1 cellular context compared by ENCODE assay signal in genomic region chr21:41706678-41707077, GRCh38.
TF ChIP-seq lines count a peak whose summit lies in the region.

No MANE protein-coding gene starts in this region.

TF ChIP-seq in HepG2, 621 proteins besides CTCF, POLR2A, EP300 and RAD21 (continued from another document and continues in another):
- TF ChIP-seq ATF4 (CRISPR knock-in tag; IDR thresholded peaks at IDR 0.05) (0 out of 4 replicates have a peak, but pooled peaks of 1 of the 2 experiments have one; percentile 37), ZBTB14 (CRISPR knock-in tag; IDR thresholded peaks at IDR 0.05) (no peak), NCOA2 (CRISPR knock-in tag; IDR thresholded peaks at IDR 0.05) (peak; percentile 77), WIZ (CRISPR knock-in tag; IDR thresholded peaks at IDR 0.05) (no peak), THRA (CRISPR knock-in tag; IDR thresholded peaks at IDR 0.05; ENCODE audit: borderline replicate concordance) (0 out of 2 replicates have a peak, but pooled peaks have one; percentile 35), ZNF746 (CRISPR knock-in tag; IDR thresholded peaks at IDR 0.05) (no peak), ZNF747 (CRISPR knock-in tag; IDR thresholded peaks at IDR 0.05; ENCODE audit: borderline replicate concordance) (no peak), TBX3 (IDR thresholded peaks at IDR 0.05; ENCODE audit: borderline replicate concordance) (peak; percentile 96), PATZ1 (CRISPR knock-in tag; IDR thresholded peaks at IDR 0.05) (peak; percentile 30; the same call in 1 of the 2 replicates), SALL2 (CRISPR knock-in tag; IDR thresholded peaks at IDR 0.05) (peak; percentile 37; the same call in 1 of the 2 replicates), DDIT3 (CRISPR knock-in tag; IDR thresholded peaks at IDR 0.05) (no peak), AKNA (CRISPR knock-in tag; IDR thresholded peaks at IDR 0.05; ENCODE audit: borderline replicate concordance) (no peak), NR2F1 (CRISPR knock-in tag; IDR thresholded peaks at IDR 0.05) (peak in 1 of 2 experiments; percentile 76; a peak in 2 of 4 replicates), FOXP4 (CRISPR knock-in tag; IDR thresholded peaks at IDR 0.05) (peak; percentile 75), ZSCAN31 (CRISPR knock-in tag; IDR thresholded peaks at IDR 0.05; ENCODE audit: low read depth) (no peak), ZFP91 (CRISPR knock-in tag; IDR thresholded peaks at IDR 0.05; ENCODE audit: borderline replicate concordance) (no peak), MIER2 (CRISPR knock-in tag; IDR thresholded peaks at IDR 0.05) (no peak), ZNF841 (CRISPR knock-in tag; IDR thresholded peaks at IDR 0.05; ENCODE audit: borderline replicate concordance) (no peak), ZFX (CRISPR knock-in tag; IDR thresholded peaks at IDR 0.05; ENCODE audit: low read depth) (no peak), TRIM24 (CRISPR knock-in tag; IDR thresholded peaks at IDR 0.05) (peak; percentile 80; the same call in 1 of the 2 replicates), ZNF484 (CRISPR knock-in tag; IDR thresholded peaks at IDR 0.05; ENCODE audit: borderline replicate concordance, low read depth) (no peak), ZNF609 (CRISPR knock-in tag; IDR thresholded peaks at IDR 0.05; ENCODE audit: borderline replicate concordance) (peak; percentile 39; the same call in 1 of the 2 replicates), ZNF3 (CRISPR knock-in tag; IDR thresholded peaks at IDR 0.05) (0 out of 2 replicates have a peak, but pooled peaks have one; percentile 53), ZBTB33 (CRISPR knock-in tag; IDR thresholded peaks at IDR 0.05) (0 out of 2 replicates have a peak, but pooled peaks have one; percentile 14), ZBTB37 (CRISPR knock-in tag; IDR thresholded peaks at IDR 0.05) (no peak)
